15 cellular contexts compared by ENCODE assay signal in genomic region chr7:90945104-90945752, GRCh38.
DNase-seq lines count a peak whose midpoint lies in the region; ATAC-seq, FAIRE-seq and TF ChIP-seq lines count a peak whose summit lies in the region.
"Had no signal": no experiment of that assay in that cellular context is flagged by ENCODE, and none has a peak within 500 bp of the region (broad histone marks: within the 10 kb centered on the region; RNA-seq: fewer than 3 reads in every experiment).

No MANE protein-coding gene starts in this region.

- no peaks in the 10 kb centered on the region for H3K27me3 Mint-ChIP-seq in activated B cell treated with CpG ODN at 0.5 μM for 24 hours

- DNase-seq in activated B cell treated with CpG ODN at 0.5 μM for 24 hours (no peak), fibroblast of the conjunctiva (ENCODE audit: low read depth) (peak; percentile 44), pancreas (peak in 1 of 6 donors; percentile 25), MV-4-11 (lab: John Stamatoyannopoulos, UW) (no peak), Kasumi-1 (lab: John Stamatoyannopoulos, UW) (no peak), NCI-H2196 (lab: John Stamatoyannopoulos, UW; ENCODE audit: unreplicated experiment) (no peak), NCI-H1436 (lab: John Stamatoyannopoulos, UW) (no peak)
- DNase-seq: activated CD8-positive, alpha-beta T cell treated with anti-CD3 and anti-CD28 coated beads, Interleukin-2, amount 10 ng/mL, durations not matched to agents 7 days and 5 days; NCI-H2029 treated with DMSO at 0.1 percent for 48 hours; NCI-H774; T1000; transverse colon had no signal

- TF ChIP-seq CTCF in C4-2B (conservative IDR thresholded peaks at IDR 0.05) = no peak
- TF ChIP-seq CTCF in activated B cell treated with CpG ODN at 0.5 μM for 24 hours (IDR thresholded peaks at IDR 0.05) = no peak
- no peak for TF ChIP-seq CTCF in pancreas (IDR thresholded peaks at IDR 0.05)

- H3K36me3 Mint-ChIP-seq in activated B cell treated with CpG ODN at 0.5 μM for 24 hours (ENCODE audit: low read depth) = peaks cover 46% of the 10 kb centered on the region

- POLR2A ChIA-PET in activated B cell treated with CpG ODN at 0.5 μM for 24 hours (lab: Charles Lee) = interaction anchor here (1.5 kb wide), 1 partner anchor 14 kb away, joined by 3 read pairs; no protein-coding TSS in a partner anchor

- FAIRE-seq in pancreas (lab: Jason Lieb, UNC) = no peak
- FAIRE-seq: endometrium had no signal

- no peaks in the 10 kb centered on the region for H3K36me3 ChIP-seq in pancreas
- H3K36me3 ChIP-seq: cardiac muscle cell, transverse colon had no signal

- CTCF ChIA-PET in activated B cell treated with CpG ODN at 0.5 μM for 24 hours (lab: Charles Lee) = no interaction called here

- no peak overlapping the region for H3K4me3 ChIP-seq in pancreas
- H3K4me3 ChIP-seq: cardiac muscle cell, transverse colon had no signal

- 68 to 69% methylated on average over 5 of the region's 5 CpGs for WGBS in pancreas, 2 donors

- peaks cover 0 to 8% (median 0%) of the 10 kb centered on the region in 3 donors for H3K4me1 ChIP-seq in pancreas

- no peaks in the 10 kb centered on the region for H3K9me3 ChIP-seq in pancreas
- H3K9me3 ChIP-seq: transverse colon had no signal

- intact Hi-C loops in activated B cell treated with CpG ODN at 0.5 μM for 24 hours (cut with micrococcal nuclease) = no loop called here
- intact Hi-C loops in pancreas (cut with DNase I) = no loop called here

- H3K27me3 ChIP-seq in pancreas = no peaks in the 10 kb centered on the region
- H3K27me3 ChIP-seq: cardiac muscle cell, transverse colon had no signal

- H3K27ac ChIP-seq in C4-2B = peak overlapping the region; percentile 23; the same call in 1 of the 2 replicates
- H3K27ac ChIP-seq in pancreas = no peak overlapping the region
- H3K27ac ChIP-seq: cardiac muscle cell, transverse colon had no signal

- H3K4me3 Mint-ChIP-seq in activated B cell treated with CpG ODN at 0.5 μM for 24 hours = no peak overlapping the region
- H3K4me3 Mint-ChIP-seq: activated CD8-positive, alpha-beta T cell treated with anti-CD3 and anti-CD28 coated beads, Interleukin-2, amount 10 ng/mL, durations not matched to agents 7 days and 5 days had no signal

- no peaks in the 10 kb centered on the region for H3K9me3 Mint-ChIP-seq in activated B cell treated with CpG ODN at 0.5 μM for 24 hours

- peaks cover 18% of the 10 kb centered on the region for H3K4me1 Mint-ChIP-seq in activated B cell treated with CpG ODN at 0.5 μM for 24 hours

- ATAC-seq in activated B cell treated with CpG ODN at 0.5 μM for 24 hours (ENCODE audit: low read depth) = no peak
- ATAC-seq in pancreas = peak; percentile 86 to 89 (median 87)
- ATAC-seq: activated CD8-positive, alpha-beta T cell treated with anti-CD3 and anti-CD28 coated beads, Interleukin-2, amount 10 ng/mL, durations not matched to agents 7 days and 5 days had no signal

- H3K27ac Mint-ChIP-seq in activated B cell treated with CpG ODN at 0.5 μM for 24 hours = peak overlapping the region; percentile 12
- H3K27ac Mint-ChIP-seq: activated CD8-positive, alpha-beta T cell treated with anti-CD3 and anti-CD28 coated beads, Interleukin-2, amount 10 ng/mL, durations not matched to agents 7 days and 5 days had no signal
